In the genomic region with DNA sequence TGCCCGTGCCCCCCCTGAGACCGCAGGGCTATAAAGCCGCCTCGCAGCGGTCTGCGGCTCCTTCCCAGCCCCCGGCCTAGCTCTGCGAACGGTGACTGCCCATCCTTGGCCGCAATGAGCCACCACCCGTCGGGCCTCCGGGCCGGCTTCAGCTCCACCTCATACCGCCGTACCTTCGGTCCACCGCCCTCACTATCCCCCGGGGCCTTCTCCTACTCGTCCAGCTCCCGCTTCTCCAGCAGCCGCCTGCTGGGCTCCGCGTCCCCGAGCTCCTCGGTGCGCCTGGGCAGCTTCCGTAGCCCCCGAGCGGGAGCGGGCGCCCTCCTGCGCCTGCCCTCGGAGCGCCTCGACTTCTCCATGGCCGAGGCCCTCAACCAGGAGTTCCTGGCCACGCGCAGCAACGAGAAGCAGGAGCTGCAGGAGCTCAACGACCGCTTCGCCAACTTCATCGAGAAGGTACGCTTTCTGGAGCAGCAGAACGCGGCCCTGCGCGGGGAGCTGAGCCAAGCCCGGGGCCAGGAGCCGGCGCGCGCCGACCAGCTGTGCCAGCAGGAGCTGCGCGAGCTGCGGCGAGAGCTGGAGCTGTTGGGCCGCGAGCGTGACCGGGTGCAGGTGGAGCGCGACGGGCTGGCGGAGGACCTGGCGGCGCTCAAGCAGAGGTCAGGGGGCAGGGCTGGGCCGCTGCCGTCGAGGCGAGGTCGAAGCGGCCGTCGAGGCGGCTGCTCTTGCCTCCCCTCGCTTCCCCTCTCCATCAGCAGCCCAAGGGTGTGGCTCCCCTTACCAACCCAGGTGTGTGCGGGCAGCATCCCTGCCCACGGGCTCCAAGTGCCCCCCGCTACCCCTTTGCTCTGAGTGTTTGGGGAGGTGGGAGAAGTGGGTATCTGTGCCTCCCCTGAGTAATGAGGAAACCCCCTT, we compare ENCODE assay signal across 11 cellular contexts. TPM values are rescaled to one million over a fixed set of nuclear protein-coding genes. Genes with fewer than 3 reads are reported as not detected.
DNase-seq lines count a peak whose midpoint lies in the region; ATAC-seq, FAIRE-seq and TF ChIP-seq lines count a peak whose summit lies in the region.
"Had no signal": no experiment of that assay in that cellular context is flagged by ENCODE, and none has a peak within 500 bp of the region (broad histone marks: within the 10 kb centered on the region; RNA-seq: fewer than 3 reads in every experiment).

Gene PRPH (plus strand): TSS at position 61 of the 915 bp plus-strand sequence. CDS start 54 bp downstream, at position 115.

- ATAC-seq in Right ventricle myocardium superior (ENCODE audit: poor library complexity) (peak; percentile 38), K562 (no peak), thoracic aorta (ENCODE audit: insufficient number of reproducible peaks, low FRiP score, low read depth) (no peak), GM18861 (IDR thresholded peaks at IDR 0.05; ENCODE audit: unreplicated experiment) (no peak)

- H3K9me3 ChIP-seq in right atrium auricular region (no peaks in the 10 kb centered on the region), K562 (replicated peaks; ENCODE audit: control insufficient read depth, insufficient read depth, low read depth, low read length) (no peaks in the 10 kb centered on the region), thoracic aorta (no peaks in the 10 kb centered on the region)
- H3K9me3 ChIP-seq: HAP-1 had no signal

- H3K4me2 ChIP-seq in K562 (ENCODE audit: insufficient read depth, low read length) = no peak within 1 kb of the TSS

- H3K36me3 ChIP-seq in right atrium auricular region = no peaks in the 10 kb centered on the region
- H3K36me3 ChIP-seq in K562 (ENCODE audit: control insufficient read depth, insufficient read depth, low read length) = no peaks in the 10 kb centered on the region
- H3K36me3 ChIP-seq in thoracic aorta = no peaks in the 10 kb centered on the region
- H3K36me3 ChIP-seq: HAP-1 had no signal

- no peak for TF ChIP-seq EP300 in K562 (IDR thresholded peaks at IDR 0.05; ENCODE audit: low read length)

- TF ChIP-seq CTCF in right atrium auricular region (IDR thresholded peaks at IDR 0.05) (no peak), K562 (IDR thresholded peaks at IDR 0.05 in 2 of 3, conservative IDR thresholded peaks at IDR 0.05 in 1 of 3; ENCODE audit: insufficient read depth in 2 of 3, low read depth in 1 of 3, low read length in 3 of 3) (no peak), thoracic aorta (IDR thresholded peaks at IDR 0.05) (no peak)

- CTCF ChIA-PET in K562 (lab: Yijun Ruan, JAX; ENCODE audit: low intra/inter-chr PET ratio) = interaction anchor here (0.5 kb wide), 1 partner anchor 9 kb away, joined by 3 read pairs; no protein-coding TSS in a partner anchor

- H3K4me1 ChIP-seq in right atrium auricular region (peaks cover 0 to 37% of the 10 kb centered on the region in 2 donors), K562 (replicated peaks in 1 of 2; ENCODE audit: control insufficient read depth in 2 of 2, insufficient read depth in 2 of 2, low read length in 2 of 2) (peaks cover 9 to 54% of the 10 kb centered on the region in 2 experiments; a peak in 4 of 5 replicates), thoracic aorta (ENCODE audit: control insufficient read depth in 1 of 2, low read depth in 2 of 2) (peaks cover 17 to 42% of the 10 kb centered on the region in 2 donors)

- H3K9me1 ChIP-seq in K562 (ENCODE audit: control insufficient read depth, insufficient read depth, low read length) = peaks cover 10% of the 10 kb centered on the region

- TF ChIP-seq POLR2A in K562 (conservative IDR thresholded peaks at IDR 0.05) = no peak

- H3K4me3 ChIP-seq in right atrium auricular region (peak within 1 kb of the TSS in 1 of 2 donors; percentile 11), K562 (no peak within 1 kb of the TSS), thoracic aorta (peak within 1 kb of the TSS; percentile 15)
- H3K4me3 ChIP-seq: HAP-1 had no signal

- no TSS peak for BruUV-seq in K562 (replicated peaks; lab: Mats Ljungman, UMichigan)

- in situ Hi-C loops in K562 (cut with MboI) = no loop called here

- WGBS in K562 (ENCODE audit: insufficient coverage, low coverage, missing lambda C conversion rate) = 74% methylated on average over 30 of the region's 82 CpGs

- no peaks in the 10 kb centered on the region for H3K79me2 ChIP-seq in K562 (ENCODE audit: control insufficient read depth, insufficient read depth, low read length)

- FAIRE-seq in K562 (lab: Jason Lieb, UNC) = no peak

- H3K27ac ChIP-seq in right atrium auricular region (no peak within 1 kb of the TSS), K562 (ENCODE audit: extremely low read depth, low read depth, low read length) (no peak within 1 kb of the TSS), thoracic aorta (no peak within 1 kb of the TSS)

- H3K27me3 ChIP-seq in right atrium auricular region = peaks cover 20 to 36% of the 10 kb centered on the region in 2 donors
- H3K27me3 ChIP-seq in K562 (ENCODE audit: control insufficient read depth in 2 of 2, insufficient read depth in 2 of 2, low read length in 2 of 2) = no peaks in the 10 kb centered on the region
- H3K27me3 ChIP-seq in thoracic aorta (replicated peaks; ENCODE audit: insufficient read depth) = peaks cover 12% of the 10 kb centered on the region

- no peak within 1 kb of the TSS for H3K9ac ChIP-seq in K562 (ENCODE audit: insufficient read depth in 1 of 2, low read depth in 2 of 2, low read length in 2 of 2)

- no peak within 1 kb of the TSS for H2AFZ ChIP-seq in K562 (ENCODE audit: low read depth, low read length)

- no peaks in the 10 kb centered on the region for H4K20me1 ChIP-seq in K562 (replicated peaks; ENCODE audit: control insufficient read depth, insufficient read depth, low read length)

- POLR2A ChIA-PET in K562 (lab: Yijun Ruan, JAX) = interaction anchor here (0.5 to 2.9 kb wide), 14 partner anchors 8 to 202 kb away, joined by 3 to 14 read pairs (median 4); partner anchors contain the start of genes DNAJC22 and TROAP

- no peak for TF ChIP-seq RAD21 in K562 (CRISPR knock-in tag; conservative IDR thresholded peaks at IDR 0.05 in 1 of 2, IDR thresholded peaks at IDR 0.05 in 1 of 2)

- intact Hi-C loops in Right ventricle myocardium superior (cut with DNase I) = no loop called here
- intact Hi-C loops in K562 (cut with micrococcal nuclease) = no loop called here

- DNase-seq in Right ventricle myocardium superior (no peak), right atrium auricular region (ENCODE audit: low spot score) (no peak), K562 (ENCODE audit: extremely low read depth in 1 of 4, low spot score in 3 of 4) (no peak), islet precursor cell (peak; percentile 72), thoracic aorta (ENCODE audit: low spot score) (no peak), NCI-H128 (lab: John Stamatoyannopoulos, UW; ENCODE audit: unreplicated experiment) (no peak), mesenteric fat pad (ENCODE audit: low spot score) (no peak)
- DNase-seq: NCI-H345 had no signal

TF ChIP-seq in K562, 482 proteins besides CTCF, POLR2A, EP300 and RAD21:
- TF ChIP-seq CBX8 (IDR thresholded peaks at IDR 0.05; ENCODE audit: borderline replicate concordance, extremely low read depth, low read depth, low read length, poor library complexity, severe bottlenecking) (no peak), FIP1L1 (IDR thresholded peaks at IDR 0.05; ENCODE audit: low read depth, low read length, poor library complexity, severe bottlenecking) (peak; percentile 31), ZBTB33 (CRISPR knock-in tag; IDR thresholded peaks at IDR 0.05) (peak; percentile 70; the same call in 1 of the 2 replicates)
TF ChIP-seq in K562: peak in this region for 2.

RNA-seq across cellular contexts. Expression of gene PRPH, which starts in this region (rescaled TPM):
- not detected for total RNA-seq in Right ventricle myocardium superior
- total RNA-seq in right atrium auricular region = under 1 TPM in 1 of 2 donors, not detected in 1; 0.75 TPM
- total RNA-seq in K562 (2011; cell fraction: chromatin; rRNA removed; ENCODE audit: low replicate concordance) = not detected in 2 replicates
- 0.13 and 0.67 TPM in 2 replicates for total RNA-seq in K562 (2011; cell fraction: nucleolus; rRNA removed)
- 0.81 TPM in 1 of 2 replicates, not detected in the other for total RNA-seq in K562 (2011; cell fraction: nucleoplasm; rRNA removed)
- 0.27 and 1.3 TPM in 2 replicates for total RNA-seq in K562 (2014; rRNA removed)
- total RNA-seq in K562 (2014; rRNA removed; fragmentation: Illumina TruSeq; extraction: Trizol) = 0.36 and 0.51 TPM in 2 replicates
- 0.41 TPM in 1 of 2 replicates, not detected in the other for total RNA-seq in K562 (2015; rRNA removed; fragmentation: Illumina TruSeq; extraction: Trizol)
- 0.81 and 1.6 TPM in 2 replicates for total RNA-seq in K562 (2021)
- 0.71 and 1.4 TPM in 2 replicates for polyA plus RNA-seq in K562 (2011; rRNA removed)
- polyA plus RNA-seq in K562 (2011; cell fraction: cytosol; rRNA removed) = 1.2 and 2.7 TPM in 2 replicates
- 0.65 and 1.4 TPM in 2 replicates for polyA plus RNA-seq in K562 (2011; cell fraction: nucleus; rRNA removed)
- polyA plus RNA-seq in K562 (2012) = 1.1 and 4.3 TPM in 2 replicates
- 0.97 and 1.3 TPM in 2 replicates for polyA plus RNA-seq in K562 (2014; fragmentation: Illumina TruSeq; extraction: Trizol)
- 1 to 10 TPM; 1.8 to 1.9 TPM for polyA plus RNA-seq in K562 (2014; fragmentation: Nextera tagmentation; extraction: Ambion mirVana)
- 1.3 TPM in 2 replicates for polyA plus RNA-seq in K562 (2014; rRNA removed)
- 0.84 TPM in 1 of 2 replicates, not detected in the other for polyA minus RNA-seq in K562 (2011; rRNA and poly(A)+ RNA removed)
- polyA minus RNA-seq in K562 (2011; cell fraction: cytosol; rRNA and poly(A)+ RNA removed) = not detected in 2 replicates
- not detected in 2 replicates for polyA minus RNA-seq in K562 (2011; cell fraction: nucleus; rRNA and poly(A)+ RNA removed)
- total RNA-seq in thoracic aorta = 1 to 10 TPM in 1 of 2 donors, not detected in 1; 2.5 TPM
- total RNA-seq in mesenteric fat pad = 0.55 TPM
- total RNA-seq: dermis microvascular lymphatic vessel endothelial cell had no signal

Comparison
In these comparisons a context has a peak if more than half of its experiments do, and no peak if none do; other contexts are left out.
1. Peak in ATAC-seq in Right ventricle myocardium superior; RNA of the gene not detected or under 1 TPM.